ENCODE assay signal across 8 cellular contexts in the genomic region with DNA sequence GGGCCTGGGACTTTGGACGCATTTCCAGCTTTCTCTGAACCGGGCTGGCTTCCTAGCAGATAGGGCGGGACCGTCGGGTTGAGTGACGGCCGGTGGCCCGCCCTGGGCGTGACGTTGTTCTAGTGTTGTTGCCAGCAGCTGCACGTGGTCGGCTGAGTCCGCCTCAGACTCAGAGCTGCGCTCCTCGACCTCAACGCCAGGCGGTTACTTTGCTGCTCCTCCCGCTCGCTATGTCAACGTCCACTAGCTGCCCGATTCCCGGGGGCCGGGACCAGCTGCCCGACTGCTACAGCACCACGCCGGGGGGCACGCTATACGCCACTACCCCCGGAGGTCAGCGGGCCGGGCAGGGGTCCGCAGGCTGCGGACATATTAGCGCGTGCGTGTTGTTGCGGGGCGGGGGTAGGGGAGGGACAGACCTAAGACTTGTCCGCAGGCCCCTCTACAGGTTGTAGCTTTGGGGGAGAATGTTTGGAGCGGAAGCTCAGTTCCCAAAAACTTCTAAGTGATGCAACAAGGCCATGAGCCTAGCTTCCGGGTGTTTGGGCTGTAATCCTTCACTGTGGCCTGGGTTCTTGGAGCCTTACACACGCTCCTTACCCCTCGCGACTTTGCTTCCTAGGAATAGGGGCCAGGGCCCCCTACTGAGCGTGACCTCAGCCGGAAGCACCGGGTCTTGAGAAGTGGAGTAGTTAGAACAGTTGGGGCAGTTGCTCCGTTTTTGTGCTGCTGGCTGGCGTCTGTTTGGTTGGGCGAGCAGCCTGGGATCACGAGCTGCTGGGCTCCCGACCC. TPM values are rescaled to one million over a fixed set of nuclear protein-coding genes. Genes with fewer than 3 reads are reported as not detected.
DNase-seq lines count a peak whose midpoint lies in the region; ATAC-seq and TF ChIP-seq lines count a peak whose summit lies in the region.

Gene EIF4EBP3 (plus strand): TSS at position 155 of the 792 bp plus-strand sequence. CDS start 76 bp downstream, at position 231.

- H3K27ac ChIP-seq in left lung = peak within 1 kb of the TSS; percentile 93 to 95

- H3K4me1 ChIP-seq in left lung = peaks cover 31 to 47% of the 10 kb centered on the region in 2 donors

- no peaks in the 10 kb centered on the region for H3K9me3 ChIP-seq in left lung

- ATAC-seq in GM18517 (IDR thresholded peaks at IDR 0.05; ENCODE audit: unreplicated experiment) (peak; percentile 96), HG03039 (IDR thresholded peaks at IDR 0.05; ENCODE audit: unreplicated experiment) (peak; percentile 96), left lung (peak; percentile 96)

- H3K36me3 ChIP-seq in left lung = peaks cover 0 to 67% of the 10 kb centered on the region in 2 donors

- H3K4me3 ChIP-seq in left lung = peak within 1 kb of the TSS; percentile 36 to 47

- peak; percentile 40 to 82 for TF ChIP-seq CTCF in left lung (IDR thresholded peaks at IDR 0.05)

- intact Hi-C loops in left lung (cut with DNase I) = no loop called here

- DNase-seq in NCI-H2227 treated with DMSO at 0.1 percent for 48 hours (lab: John Stamatoyannopoulos, UW) = peak; percentile 82
- peak; percentile 85 to 88 for DNase-seq in activated CD4-positive, alpha-beta T cell treated with anti-CD3 and anti-CD28 coated beads, Interleukin-2, amount 50 U/mL, for 48 hours
- peak; percentile 96 to 98 for DNase-seq in dermis microvascular lymphatic vessel endothelial cell (ENCODE audit: low read depth in 2 of 2)
- DNase-seq in left lung = peak; percentile 97 to 98
- DNase-seq in stimulated activated CD4-positive, alpha-beta T cell treated with anti-CD3 and anti-CD28 coated beads, Interleukin-2, amount 100 ng/mL, for 4 hours (ENCODE audit: low read depth) = peak; percentile 79
- DNase-seq in NCI-H1436 (lab: John Stamatoyannopoulos, UW) = no peak

- H3K27me3 ChIP-seq in left lung = no peaks in the 10 kb centered on the region

RNA-seq across cellular contexts. Expression of gene EIF4EBP3, which starts in this region (rescaled TPM):
- total RNA-seq in dermis microvascular lymphatic vessel endothelial cell = 1.3 and 2.3 TPM in 2 replicates
- total RNA-seq in left lung = 10 to 100 TPM; 10.6 to 16.8 TPM
